ENCODE assay signal across 20 cellular contexts in genomic region chr21:45304161-45304830, GRCh38. TPM values are rescaled to one million over a fixed set of nuclear protein-coding genes. Genes with fewer than 3 reads are reported as not detected.
A peak's percentile ranks its signal among the peaks of the same experiment; 100 is the strongest.
DNase-seq lines count a peak whose midpoint lies in the region; ATAC-seq, FAIRE-seq and TF ChIP-seq lines count a peak whose summit lies in the region.
"Had no signal": no experiment of that assay in that cellular context is flagged by ENCODE, and none has a peak within 500 bp of the region (broad histone marks: within the 10 kb centered on the region; RNA-seq: fewer than 3 reads in every experiment).

No MANE protein-coding gene starts in this region.

- H3K79me2 ChIP-seq in HepG2 (ENCODE audit: insufficient read depth, low read length) = no peaks in the 10 kb centered on the region

- ATAC-seq in HepG2 (no peak), GM19397 (IDR thresholded peaks at IDR 0.05; ENCODE audit: unreplicated experiment) (no peak), HG03432 (IDR thresholded peaks at IDR 0.05; ENCODE audit: unreplicated experiment) (no peak)
- ATAC-seq in stimulated activated naive CD8-positive, alpha-beta T cell treated with anti-CD3 and anti-CD28 coated beads, Interleukin-15, amount 100 ng/mL, for 72 hours = no peak
- ATAC-seq: left lobe of liver had no signal

- H3K36me3 Mint-ChIP-seq in activated naive CD4-positive, alpha-beta T cell treated with anti-CD3 and anti-CD28 coated beads for 36 hours (ENCODE audit: low read depth) = no peaks in the 10 kb centered on the region
- H3K36me3 Mint-ChIP-seq in activated naive CD8-positive, alpha-beta T cell treated with anti-CD3 and anti-CD28 coated beads for 36 hours = no peaks in the 10 kb centered on the region

- H3K4me3 Mint-ChIP-seq in activated naive CD4-positive, alpha-beta T cell treated with anti-CD3 and anti-CD28 coated beads for 36 hours = no peak overlapping the region
- no peak overlapping the region for H3K4me3 Mint-ChIP-seq in activated naive CD8-positive, alpha-beta T cell treated with anti-CD3 and anti-CD28 coated beads for 36 hours
- peak overlapping the region in 1 of 2 donors; percentile 63 for H3K4me3 Mint-ChIP-seq in stimulated activated naive CD8-positive, alpha-beta T cell treated with anti-CD3 and anti-CD28 coated beads, Interleukin-15, amount 100 ng/mL, for 72 hours
- H3K4me3 Mint-ChIP-seq: activated CD8-positive, alpha-beta T cell treated with anti-CD3 and anti-CD28 coated beads, Interleukin-2, amount 10 ng/mL, durations not matched to agents 7 days and 5 days had no signal

- no peaks in the 10 kb centered on the region for H3K27me3 ChIP-seq in HepG2 (ENCODE audit: control insufficient read depth in 1 of 2, insufficient read depth in 2 of 2, low read length in 2 of 2)
- H3K27me3 ChIP-seq: breast epithelium, testis had no signal

- H2AFZ ChIP-seq in HepG2 (ENCODE audit: low read length) = no peak overlapping the region

- no peak for DNase-seq in activated naive CD4-positive, alpha-beta T cell treated with anti-CD3 and anti-CD28 coated beads for 36 hours
- DNase-seq in activated naive CD4-positive, alpha-beta T cell (lab: John Stamatoyannopoulos, UW) = no peak
- DNase-seq in activated naive CD8-positive, alpha-beta T cell treated with anti-CD3 and anti-CD28 coated beads for 36 hours = no peak
- DNase-seq in HepG2 (ENCODE audit: low spot score) (no peak), NCI-H2171 treated with DMSO at 0.1 percent for 48 hours (lab: John Stamatoyannopoulos, UW) (no peak)
- DNase-seq in stimulated activated naive CD8-positive, alpha-beta T cell treated with anti-CD3 and anti-CD28 coated beads, Interleukin-15, amount 100 ng/mL, for 72 hours = no peak
- DNase-seq: activated CD8-positive, alpha-beta T cell treated with anti-CD3 and anti-CD28 coated beads, Interleukin-2, amount 10 ng/mL, durations not matched to agents 7 days and 5 days; EL; hippocampal formation; NCI-H1694 treated with DMSO at 0.1 percent for 48 hours; SK-N-SH; stimulated activated CD4-positive, alpha-beta T cell treated with anti-CD3 and anti-CD28 coated beads, Interleukin-1b, Interleukin-23, amount 100 ng/mL, for 48 hours; testis had no signal

- TF ChIP-seq EP300 in HepG2 (IDR thresholded peaks at IDR 0.05; ENCODE audit: low read depth in 2 of 2, low read length in 2 of 2) (no peak), HepG2 (CRISPR knock-in tag; IDR thresholded peaks at IDR 0.05; ENCODE audit: borderline replicate concordance) (no peak)

- no peak overlapping the region for H3K4me3 ChIP-seq in HepG2 (replicated peaks in 1 of 3; ENCODE audit: insufficient read depth in 1 of 3, low read depth in 2 of 3, low read length in 3 of 3)
- H3K4me3 ChIP-seq: breast epithelium, testis had no signal

- no peaks in the 10 kb centered on the region for H3K9me3 ChIP-seq in HepG2 (ENCODE audit: low read length)
- H3K9me3 ChIP-seq: breast epithelium, SK-N-SH, testis had no signal

- H3K36me3 ChIP-seq in HepG2 (replicated peaks in 1 of 2; ENCODE audit: control insufficient read depth in 1 of 2, insufficient read depth in 2 of 2, low read length in 2 of 2) = no peaks in the 10 kb centered on the region
- H3K36me3 ChIP-seq: breast epithelium had no signal

- TF ChIP-seq CTCF in HepG2 (CRISPR knock-in tag; IDR thresholded peaks at IDR 0.05) = no peak

- H3K9ac ChIP-seq in HepG2 (ENCODE audit: insufficient read depth, low read depth, low read length) = no peak overlapping the region
- H3K9ac ChIP-seq: SK-N-SH had no signal

- TF ChIP-seq POLR2A in HepG2 (IDR thresholded peaks at IDR 0.05; ENCODE audit: insufficient read depth in 1 of 2, low read depth in 2 of 2, low read length in 2 of 2) = no peak

- 85% methylated on average over 9 of the region's 11 CpGs for WGBS in HepG2 (ENCODE audit: low lambda C conversion rate)

- no peaks in the 10 kb centered on the region for H4K20me1 ChIP-seq in HepG2 (ENCODE audit: insufficient read depth, low read length)

- H3K4me2 ChIP-seq in HepG2 (ENCODE audit: low read depth, low read length) = no peak overlapping the region
- H3K4me2 ChIP-seq: SK-N-SH had no signal

- H3K27ac Mint-ChIP-seq in activated naive CD4-positive, alpha-beta T cell treated with anti-CD3 and anti-CD28 coated beads for 36 hours = peak overlapping the region; percentile 20
- H3K27ac Mint-ChIP-seq in activated naive CD8-positive, alpha-beta T cell treated with anti-CD3 and anti-CD28 coated beads for 36 hours = peak overlapping the region; percentile 54
- H3K27ac Mint-ChIP-seq in stimulated activated naive CD8-positive, alpha-beta T cell treated with anti-CD3 and anti-CD28 coated beads, Interleukin-15, amount 100 ng/mL, for 72 hours = peak overlapping the region; percentile 77 to 79
- H3K27ac Mint-ChIP-seq: activated CD8-positive, alpha-beta T cell treated with anti-CD3 and anti-CD28 coated beads, Interleukin-2, amount 10 ng/mL, durations not matched to agents 7 days and 5 days had no signal

- no peak for TF ChIP-seq RAD21 in HepG2 (CRISPR knock-in tag; IDR thresholded peaks at IDR 0.05)

- CTCF ChIA-PET in activated naive CD4-positive, alpha-beta T cell treated with anti-CD3 and anti-CD28 coated beads for 36 hours (lab: Charles Lee) = no interaction called here
- CTCF ChIA-PET in HepG2 (lab: Yijun Ruan, JAX; ENCODE audit: low intra/inter-chr PET ratio, low total read pairs) = no interaction called here

- intact Hi-C loops in activated naive CD4-positive, alpha-beta T cell treated with anti-CD3 and anti-CD28 coated beads for 36 hours (cut with micrococcal nuclease) = no loop called here
- intact Hi-C loops in HepG2 (cut with micrococcal nuclease; ENCODE audit: unreplicated experiment) = no loop called here

- POLR2A ChIA-PET in HepG2 (lab: Yijun Ruan, JAX) = no interaction called here

- in situ Hi-C loops in HepG2 (cut with HindIII; ENCODE audit: extremely low pct_ligation_motif_present, low pct_unique_long_range_greater_than_20kb) = no loop called here

- no peaks in the 10 kb centered on the region for H3K27me3 Mint-ChIP-seq in activated naive CD4-positive, alpha-beta T cell treated with anti-CD3 and anti-CD28 coated beads for 36 hours (ENCODE audit: low read depth)
- peaks cover 9% of the 10 kb centered on the region for H3K27me3 Mint-ChIP-seq in activated naive CD8-positive, alpha-beta T cell treated with anti-CD3 and anti-CD28 coated beads for 36 hours
- no peaks in the 10 kb centered on the region for H3K27me3 Mint-ChIP-seq in stimulated activated naive CD8-positive, alpha-beta T cell treated with anti-CD3 and anti-CD28 coated beads, Interleukin-15, amount 100 ng/mL, for 72 hours

- no peak for FAIRE-seq in HepG2 (lab: Jason Lieb, UNC)
- FAIRE-seq: A204.1, HTR-8/SVneo had no signal

- H3K9me3 Mint-ChIP-seq in activated naive CD4-positive, alpha-beta T cell treated with anti-CD3 and anti-CD28 coated beads for 36 hours = no peaks in the 10 kb centered on the region
- no peaks in the 10 kb centered on the region for H3K9me3 Mint-ChIP-seq in activated naive CD8-positive, alpha-beta T cell treated with anti-CD3 and anti-CD28 coated beads for 36 hours
- H3K9me3 Mint-ChIP-seq in stimulated activated naive CD8-positive, alpha-beta T cell treated with anti-CD3 and anti-CD28 coated beads, Interleukin-15, amount 100 ng/mL, for 72 hours = no peaks in the 10 kb centered on the region
- H3K9me3 Mint-ChIP-seq: CD8-positive, alpha-beta memory T cell had no signal

- no peak overlapping the region for H3K27ac ChIP-seq in HepG2 (ENCODE audit: extremely low read length, insufficient read depth, low read length)
- H3K27ac ChIP-seq: testis had no signal

- peaks cover 9% of the 10 kb centered on the region for H3K4me1 Mint-ChIP-seq in activated naive CD4-positive, alpha-beta T cell treated with anti-CD3 and anti-CD28 coated beads for 36 hours (ENCODE audit: low read depth)
- H3K4me1 Mint-ChIP-seq in activated naive CD8-positive, alpha-beta T cell treated with anti-CD3 and anti-CD28 coated beads for 36 hours = peaks cover 10% of the 10 kb centered on the region
- peaks cover 65% of the 10 kb centered on the region for H3K4me1 Mint-ChIP-seq in stimulated activated naive CD8-positive, alpha-beta T cell treated with anti-CD3 and anti-CD28 coated beads, Interleukin-15, amount 100 ng/mL, for 72 hours

- H3K4me1 ChIP-seq in HepG2 (ENCODE audit: insufficient read depth, low read length) = peaks cover 42% of the 10 kb centered on the region

- no TSS peak for BruUV-seq in HepG2 (replicated peaks; lab: Mats Ljungman, UMichigan)

RNA-seq across cellular contexts. Expression of gene POFUT2, which starts 16.6 kb away (rescaled TPM):
- 10 to 100 TPM; 14.4 to 15.9 TPM for total RNA-seq in activated naive CD4-positive, alpha-beta T cell treated with anti-CD3 and anti-CD28 coated beads for 36 hours
- total RNA-seq in activated naive CD8-positive, alpha-beta T cell treated with anti-CD3 and anti-CD28 coated beads for 36 hours = 10 to 100 TPM; 11.6 to 13.3 TPM
- 9.8 and 24.0 TPM in 2 replicates for total RNA-seq in HepG2 (2016; rRNA removed; fragmentation: Illumina TruSeq; extraction: Trizol)
- 2.9 and 4.1 TPM in 2 replicates for total RNA-seq in HepG2 (2016; cell fraction: cytosol; rRNA removed; fragmentation: Illumina TruSeq; extraction: Trizol; ENCODE audit: low read depth)
- 8.5 and 20.1 TPM in 2 replicates for total RNA-seq in HepG2 (2016; cell fraction: insoluble cytoplasmic fraction; rRNA removed; fragmentation: Illumina TruSeq; extraction: Trizol)
- total RNA-seq in HepG2 (2016; cell fraction: membrane; rRNA removed; fragmentation: Illumina TruSeq; extraction: Trizol) = 7.7 and 7.9 TPM in 2 replicates
- 29.0 and 30.4 TPM in 2 replicates for total RNA-seq in HepG2 (2016; cell fraction: nucleus; rRNA removed; fragmentation: Illumina TruSeq; extraction: Trizol)
- 21.7 and 22.8 TPM in 2 replicates for polyA plus RNA-seq in HepG2 (2011; rRNA removed)
- 14.9 and 16.0 TPM in 2 replicates for polyA plus RNA-seq in HepG2 (2011; cell fraction: cytosol; rRNA removed)
- polyA plus RNA-seq in HepG2 (2011; cell fraction: nucleus; rRNA removed) = 67.0 and 84.3 TPM in 2 replicates
- 25.3 and 34.5 TPM in 2 replicates for polyA plus RNA-seq in HepG2 (2012)
- 3.3 and 3.7 TPM in 2 replicates for polyA plus RNA-seq in HepG2 (2016; cell fraction: cytosol; fragmentation: Illumina TruSeq; extraction: Trizol; ENCODE audit: low read depth)
- polyA plus RNA-seq in HepG2 (2016; cell fraction: insoluble cytoplasmic fraction; fragmentation: Illumina TruSeq; extraction: Trizol; ENCODE audit: low read depth) = 7.8 and 10.0 TPM in 2 replicates
- 6.3 and 6.9 TPM in 2 replicates for polyA plus RNA-seq in HepG2 (2016; cell fraction: membrane; fragmentation: Illumina TruSeq; extraction: Trizol; ENCODE audit: low read depth)
- 66.5 TPM in 2 replicates for polyA plus RNA-seq in HepG2 (2016; cell fraction: nucleus; fragmentation: Illumina TruSeq; extraction: Trizol; ENCODE audit: insufficient read depth, low read depth)
- 10.4 and 14.1 TPM in 2 replicates for polyA minus RNA-seq in HepG2 (2011; rRNA and poly(A)+ RNA removed; ENCODE audit: low replicate concordance)
- 8.6 and 9.1 TPM in 2 replicates for polyA minus RNA-seq in HepG2 (2011; cell fraction: cytosol; rRNA and poly(A)+ RNA removed)
- polyA minus RNA-seq in HepG2 (2011; cell fraction: nucleus; rRNA and poly(A)+ RNA removed) = 22.9 and 23.1 TPM in 2 replicates

Comparison
In these comparisons a context has a peak if more than half of its experiments do, and no peak if none do; other contexts are left out.
1. H3K27ac Mint-ChIP-seq: peak in every context shown above with its lines; median percentile 78 in stimulated activated naive CD8-positive, alpha-beta T cell treated with anti-CD3 and anti-CD28 coated beads, Interleukin-15, amount 100 ng/mL, for 72 hours; 54 in activated naive CD8-positive, alpha-beta T cell treated with anti-CD3 and anti-CD28 coated beads for 36 hours; 20 in activated naive CD4-positive, alpha-beta T cell treated with anti-CD3 and anti-CD28 coated beads for 36 hours.